20 cellular contexts compared by ENCODE assay signal in the genomic region with DNA sequence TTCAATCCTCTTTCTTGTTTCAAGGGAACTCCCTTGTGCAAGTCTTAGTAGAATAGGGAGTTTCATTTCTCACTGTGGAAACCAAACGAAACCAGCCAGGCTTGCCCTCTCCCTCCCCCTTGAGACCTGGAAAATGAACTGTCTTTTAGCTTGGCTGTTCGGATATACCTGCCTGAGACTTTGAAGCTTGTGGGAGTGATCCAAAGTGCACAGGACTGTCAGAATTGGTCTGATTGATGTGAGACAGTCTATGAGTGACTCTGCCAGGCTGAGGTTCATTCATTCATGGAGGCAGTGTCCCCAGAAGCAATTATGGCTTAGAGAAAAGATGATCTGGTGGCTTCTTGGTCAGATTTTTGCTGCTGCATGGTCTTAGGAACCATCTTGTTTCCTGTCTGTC.
"Had no signal": no experiment of that assay in that cellular context is flagged by ENCODE, and none has a peak within 500 bp of the region (broad histone marks: within the 10 kb centered on the region; RNA-seq: fewer than 3 reads in every experiment).

No MANE protein-coding gene starts in this region.

- DNase-seq: IMR-90, Karpas-422, KG1, MG63, NCI-H1092, NCI-H1436 treated with DMSO at 0.1 percent for 48 hours, NCI-H1694 treated with DMSO at 0.1 percent for 48 hours, NCI-H1930, NCI-H2081, NCI-H2107, NCI-H2227 treated with DMSO at 0.1 percent for 48 hours, NCI-H524, NCI-H526 treated with DMSO at 0.1 percent for 48 hours, NCI-H748 treated with DMSO at 0.1 percent for 48 hours, Right ventricle myocardium superior, RPMI8226, SIG-M5 had no signal

- H3K36me3 ChIP-seq: MG63, SJSA1 had no signal

- H3K27me3 ChIP-seq: MG63, SJSA1 had no signal

- FAIRE-seq: RCC 7860 had no signal

- H3K27ac ChIP-seq: SJSA1, SK-N-MC had no signal

- H3K9me3 ChIP-seq: MG63, SJSA1 had no signal

- H3K4me1 ChIP-seq: SJSA1 had no signal

- H3K4me3 ChIP-seq: MG63, SJSA1, SK-N-MC had no signal
